7 cellular contexts compared by ENCODE assay signal in the genomic region with DNA sequence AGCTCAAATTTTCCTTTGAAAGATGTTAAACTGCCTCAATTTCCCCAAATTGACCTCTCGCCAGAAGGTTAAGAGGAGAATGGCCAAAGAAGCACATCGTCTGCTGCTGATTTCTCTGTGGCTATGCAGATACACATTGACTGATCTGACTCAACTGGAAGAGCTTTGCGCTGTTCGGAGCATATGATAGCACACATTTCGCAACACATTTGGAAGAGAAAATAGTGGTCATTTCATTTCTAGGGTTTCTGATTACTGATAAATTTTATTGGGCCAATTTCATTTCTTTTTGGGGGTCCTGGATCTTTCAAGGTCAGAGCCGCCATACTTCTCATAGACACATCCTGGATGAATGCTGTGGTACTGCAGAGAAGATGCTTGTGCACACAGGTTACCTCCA.
"Had no signal": no experiment of that assay in that cellular context is flagged by ENCODE, and none has a peak within 500 bp of the region (broad histone marks: within the 10 kb centered on the region; RNA-seq: fewer than 3 reads in every experiment).

No MANE protein-coding gene starts in this region.

- H3K27ac ChIP-seq: HL-60, KMS-11 had no signal

- H3K9ac ChIP-seq: KMS-11 had no signal

- ATAC-seq: K562 had no signal

- DNase-seq: KBM-7, KG1 had no signal

- H3K4me3 Mint-ChIP-seq: IgD-negative memory B cell had no signal

- H3K4me3 ChIP-seq: K562 had no signal

- H3K4me2 ChIP-seq: KMS-11 had no signal

- FAIRE-seq: HTR-8/SVneo, K562 had no signal

- H3K27ac Mint-ChIP-seq: IgD-negative memory B cell had no signal

- H3K36me3 Mint-ChIP-seq: IgD-negative memory B cell had no signal

- H3K4me1 Mint-ChIP-seq: IgD-negative memory B cell had no signal
